8 cellular contexts compared by ENCODE assay signal in genomic region chr14:55448146-55448614, GRCh38. TPM values are rescaled to one million over a fixed set of nuclear protein-coding genes. Genes with fewer than 3 reads are reported as not detected.
DNase-seq lines count a peak whose midpoint lies in the region; ATAC-seq and TF ChIP-seq lines count a peak whose summit lies in the region.

No MANE protein-coding gene starts in this region.

- H3K36me3 ChIP-seq in SK-N-SH (replicated peaks in 1 of 2; ENCODE audit: control insufficient read depth in 1 of 2, insufficient read depth in 2 of 2, low read length in 1 of 2) (no peaks in the 10 kb centered on the region), gastroesophageal sphincter (no peaks in the 10 kb centered on the region)

- DNase-seq in 8988T (peak; percentile 56), GM03348 (ENCODE audit: low spot score) (peak; percentile 81), SK-N-SH (no peak), NCI-H146 (lab: John Stamatoyannopoulos, UW) (no peak), germinal center (ENCODE audit: low spot score) (no peak)

- POLR2A ChIA-PET in SK-N-SH (lab: Yijun Ruan, JAX) = no interaction called here

- H3K4me1 ChIP-seq in SK-N-SH (ENCODE audit: control insufficient read depth in 1 of 2, insufficient read depth in 2 of 2, low read depth in 1 of 2, low read length in 1 of 2) (peaks cover 0 to 28% of the 10 kb centered on the region in 2 experiments; a peak in 2 of 4 replicates), gastroesophageal sphincter (peaks cover 0 to 29% (median 0%) of the 10 kb centered on the region in 3 donors)

- WGBS in SK-N-SH (ENCODE audit: low lambda C conversion rate) = 6% methylated on average over 3 of the region's 3 CpGs
- 20 to 28% methylated on average over 2 to 3 of the region's 3 CpGs for WGBS in gastroesophageal sphincter (ENCODE audit: low coverage in 1 of 2), 2 donors

- ATAC-seq in gastroesophageal sphincter = peak; percentile 78
- ATAC-seq in GM21526 (IDR thresholded peaks at IDR 0.05; ENCODE audit: low FRiP score, unreplicated experiment) = no peak
- no peak for ATAC-seq in HG02798 (IDR thresholded peaks at IDR 0.05; ENCODE audit: poor library complexity, unreplicated experiment)

- no peak overlapping the region for H2AFZ ChIP-seq in SK-N-SH (ENCODE audit: low read depth)

- no peaks in the 10 kb centered on the region for H3K9me3 ChIP-seq in SK-N-SH
- no peaks in the 10 kb centered on the region for H3K9me3 ChIP-seq in gastroesophageal sphincter

- H3K27me3 ChIP-seq in SK-N-SH (ENCODE audit: insufficient read depth) (no peaks in the 10 kb centered on the region), gastroesophageal sphincter (no peaks in the 10 kb centered on the region)

- H4K20me1 ChIP-seq in SK-N-SH (ENCODE audit: insufficient read depth) = no peaks in the 10 kb centered on the region

- CTCF ChIA-PET in SK-N-SH (lab: Yijun Ruan, JAX) = interaction anchor here (0.9 to 2.8 kb wide), 3 partner anchors 12 to 1026 kb away, joined by 4 to 33 read pairs (median 15); no protein-coding TSS in a partner anchor

- peaks cover 27% of the 10 kb centered on the region for H3F3A ChIP-seq in SK-N-SH (replicated peaks; ENCODE audit: insufficient read depth)

- TF ChIP-seq POLR2A in gastroesophageal sphincter (IDR thresholded peaks at IDR 0.05) = no peak

- peak in 1 of 2 experiments; percentile 54; a peak in 1 of 4 replicates for TF ChIP-seq EP300 in SK-N-SH (IDR thresholded peaks at IDR 0.05; ENCODE audit: borderline replicate concordance in 1 of 2, low read depth in 1 of 2, low read length in 1 of 2)
- TF ChIP-seq EP300 in gastroesophageal sphincter (IDR thresholded peaks at IDR 0.05) = no peak

- TF ChIP-seq CTCF in SK-N-SH (IDR thresholded peaks at IDR 0.05) = no peak
- TF ChIP-seq CTCF in gastroesophageal sphincter (IDR thresholded peaks at IDR 0.05) = no peak

- no peaks in the 10 kb centered on the region for H3K9me2 ChIP-seq in SK-N-SH

- H3K4me3 ChIP-seq in SK-N-SH (ENCODE audit: low read depth in 2 of 2, low read length in 1 of 2) (no peak overlapping the region; a peak in 1 of 4 replicates), gastroesophageal sphincter (no peak overlapping the region)

- H3K9ac ChIP-seq in SK-N-SH = no peak overlapping the region; the same call in 1 of the 2 replicates

- peak overlapping the region; percentile 39 to 86; a peak in 3 of 4 replicates for H3K27ac ChIP-seq in SK-N-SH (ENCODE audit: low read depth in 2 of 2, low read length in 1 of 2)
- peak overlapping the region in 1 of 4 donors; percentile 28 for H3K27ac ChIP-seq in gastroesophageal sphincter

- no peak for TF ChIP-seq RAD21 in SK-N-SH (IDR thresholded peaks at IDR 0.05; ENCODE audit: low read length)

- no peaks in the 10 kb centered on the region for H3K79me2 ChIP-seq in SK-N-SH (ENCODE audit: insufficient read depth)

- peak overlapping the region; percentile 54 for H3K4me2 ChIP-seq in SK-N-SH

TF ChIP-seq in SK-N-SH, 30 proteins besides CTCF, POLR2A, EP300 and RAD21 (continues in another document):
- TF ChIP-seq YY1 (IDR thresholded peaks at IDR 0.05; ENCODE audit: low read depth) (no peak), IRF3 (IDR thresholded peaks at IDR 0.05; ENCODE audit: low read depth, low read length) (no peak), MAX (IDR thresholded peaks at IDR 0.05; ENCODE audit: low read depth) (no peak), NRF1 (IDR thresholded peaks at IDR 0.05; ENCODE audit: low read depth, low read length) (no peak), RXRA (IDR thresholded peaks at IDR 0.05; ENCODE audit: borderline replicate concordance, low read depth) (0 out of 2 replicates have a peak, but pooled peaks have one; percentile 29), FOXJ3 (CRISPR knock-in tag; IDR thresholded peaks at IDR 0.05) (no peak), ELF1 (IDR thresholded peaks at IDR 0.05) (no peak), CHD2 (IDR thresholded peaks at IDR 0.05; ENCODE audit: low read length, partially characterized antibody) (no peak), RCOR1 (IDR thresholded peaks at IDR 0.05; ENCODE audit: low read length) (no peak), SIN3A (IDR thresholded peaks at IDR 0.05; ENCODE audit: borderline replicate concordance, low read depth, low read length) (0 out of 2 replicates have a peak, but pooled peaks have one; percentile 32), EZH2phosphoT487 (IDR thresholded peaks at IDR 0.05; ENCODE audit: borderline replicate concordance, low read depth) (no peak), SMC3 (IDR thresholded peaks at IDR 0.05; ENCODE audit: low read depth, low read length) (no peak), GATA2 (CRISPR knock-in tag; IDR thresholded peaks at IDR 0.05) (no peak), TCF12 (IDR thresholded peaks at IDR 0.05) (peak; percentile 69), USF2 (IDR thresholded peaks at IDR 0.05; ENCODE audit: borderline replicate concordance, low read depth, low read length) (no peak), JUND (IDR thresholded peaks at IDR 0.05) (peak; percentile 72), GABPA (IDR thresholded peaks at IDR 0.05; ENCODE audit: low read depth) (no peak), POLR2AphosphoS5 (IDR thresholded peaks at IDR 0.05; ENCODE audit: low read depth, low read length) (no peak), ZBTB33 (IDR thresholded peaks at IDR 0.05; ENCODE audit: borderline replicate concordance, low read depth) (0 out of 2 replicates have a peak, but pooled peaks have one; percentile 34), TEAD4 (IDR thresholded peaks at IDR 0.05; ENCODE audit: borderline replicate concordance, insufficient read depth) (peak; percentile 69; the same call in 1 of the 2 replicates), NFIC (IDR thresholded peaks at IDR 0.05; ENCODE audit: borderline replicate concordance) (peak; percentile 92), PBX3 (IDR thresholded peaks at IDR 0.05) (peak; percentile 92), USF1 (IDR thresholded peaks at IDR 0.05; ENCODE audit: borderline replicate concordance, low read depth) (no peak), FOSL2 (IDR thresholded peaks at IDR 0.05; ENCODE audit: borderline replicate concordance, low read depth) (peak; percentile 75), MXI1 (IDR thresholded peaks at IDR 0.05; ENCODE audit: low read depth, low read length) (no peak)

RNA-seq across cellular contexts. Expression of gene TBPL2, which starts 7.8 kb away (rescaled TPM):
- not detected in 2 replicates for polyA plus RNA-seq in SK-N-SH (2012; rRNA removed)
- polyA plus RNA-seq in SK-N-SH (2012; cell fraction: cytosol; rRNA removed) = not detected in 2 replicates
- not detected in 2 replicates for polyA plus RNA-seq in SK-N-SH (2012; cell fraction: nucleus; rRNA removed)
- total RNA-seq in gastroesophageal sphincter = not detected

RNA-seq across cellular contexts. Expression of gene ATG14, which starts 36.5 kb away (rescaled TPM):
- polyA plus RNA-seq in SK-N-SH (2012; rRNA removed) = 4.3 and 5.4 TPM in 2 replicates
- polyA plus RNA-seq in SK-N-SH (2012; cell fraction: cytosol; rRNA removed) = 3.5 and 3.6 TPM in 2 replicates
- polyA plus RNA-seq in SK-N-SH (2012; cell fraction: nucleus; rRNA removed) = 11.4 and 17.3 TPM in 2 replicates
- total RNA-seq in gastroesophageal sphincter = 10 to 100 TPM; 16.4 to 29.9 (median 18.1) TPM

Comparison
In these comparisons a context has a peak if more than half of its experiments do, and no peak if none do; other contexts are left out.
1. DNase-seq: peak in 8988T (single experiment) and GM03348 (single experiment); none in SK-N-SH (single experiment), NCI-H146 (single experiment) and germinal center (single experiment).